Comparison of ENCODE assay signal across 15 cellular contexts in genomic region chr12:81005635-81006034, GRCh38.
A peak's percentile ranks its signal among the peaks of the same experiment; 100 is the strongest.
DNase-seq lines count a peak whose midpoint lies in the region; ATAC-seq and TF ChIP-seq lines count a peak whose summit lies in the region.
"Had no signal": no experiment of that assay in that cellular context is flagged by ENCODE, and none has a peak within 500 bp of the region (broad histone marks: within the 10 kb centered on the region; RNA-seq: fewer than 3 reads in every experiment).

No MANE protein-coding gene starts in this region.

- no peak overlapping the region for H3K27ac ChIP-seq in right cardiac atrium (ENCODE audit: low read length)
- H3K27ac ChIP-seq in neural cell (ENCODE audit: low read length) = no peak overlapping the region

- no peak overlapping the region for H3K27ac Mint-ChIP-seq in activated T-cell treated with anti-CD3 and anti-CD28 coated beads, Interleukin-2, amount 50 U/mL, for 24 hours
- no peak overlapping the region for H3K27ac Mint-ChIP-seq in activated CD8-positive, alpha-beta T cell treated with anti-CD3 and anti-CD28 coated beads, Interleukin-2, amount 10 ng/mL, durations not matched to agents 7 days and 5 days
- H3K27ac Mint-ChIP-seq: CD4-positive, alpha-beta memory T cell had no signal

- H3K27me3 Mint-ChIP-seq in activated T-cell treated with anti-CD3 and anti-CD28 coated beads, Interleukin-2, amount 50 U/mL, for 24 hours = no peaks in the 10 kb centered on the region
- no peaks in the 10 kb centered on the region for H3K27me3 Mint-ChIP-seq in activated CD8-positive, alpha-beta T cell treated with anti-CD3 and anti-CD28 coated beads, Interleukin-2, amount 10 ng/mL, durations not matched to agents 7 days and 5 days (ENCODE audit: low read depth)
- H3K27me3 Mint-ChIP-seq: CD4-positive, alpha-beta memory T cell had no signal

- peaks cover 5% of the 10 kb centered on the region for H3K9me3 Mint-ChIP-seq in activated T-cell treated with anti-CD3 and anti-CD28 coated beads, Interleukin-2, amount 50 U/mL, for 24 hours
- H3K9me3 Mint-ChIP-seq in activated CD8-positive, alpha-beta T cell treated with anti-CD3 and anti-CD28 coated beads, Interleukin-2, amount 10 ng/mL, durations not matched to agents 7 days and 5 days (ENCODE audit: insufficient read depth) = no peaks in the 10 kb centered on the region

- H3K36me3 ChIP-seq in neural cell (ENCODE audit: insufficient read depth, low read length) = no peaks in the 10 kb centered on the region
- H3K36me3 ChIP-seq: BE2C had no signal

- no peaks in the 10 kb centered on the region for H3K9me2 ChIP-seq in neural cell (ENCODE audit: insufficient read depth, low read length)

- TF ChIP-seq CTCF in neural cell (IDR thresholded peaks at IDR 0.05; ENCODE audit: poor library complexity, severe bottlenecking) = no peak

- H3K9me3 ChIP-seq in right cardiac atrium (ENCODE audit: control insufficient read depth, low read length) (no peaks in the 10 kb centered on the region), neural cell (ENCODE audit: low read length) (no peaks in the 10 kb centered on the region)
- H3K9me3 ChIP-seq: BE2C had no signal

- H4K20me1 ChIP-seq in neural cell (ENCODE audit: insufficient read depth) = no peaks in the 10 kb centered on the region

- intact Hi-C loops in Right ventricle myocardium inferior (cut with DNase I) (no loop called here), right cardiac atrium (cut with DNase I) (no loop called here)

- TF ChIP-seq EP300 in neural cell (conservative IDR thresholded peaks at IDR 0.05; ENCODE audit: poor library complexity, severe bottlenecking) = no peak

- no peaks in the 10 kb centered on the region for H3K79me2 ChIP-seq in neural cell (replicated peaks; ENCODE audit: insufficient read depth, low read length)

- TF ChIP-seq RAD21 in neural cell (conservative IDR thresholded peaks at IDR 0.05) = no peak

- no peaks in the 10 kb centered on the region for H3K4me1 Mint-ChIP-seq in activated T-cell treated with anti-CD3 and anti-CD28 coated beads, Interleukin-2, amount 50 U/mL, for 24 hours (ENCODE audit: low read depth)
- no peaks in the 10 kb centered on the region for H3K4me1 Mint-ChIP-seq in activated CD8-positive, alpha-beta T cell treated with anti-CD3 and anti-CD28 coated beads, Interleukin-2, amount 10 ng/mL, durations not matched to agents 7 days and 5 days (ENCODE audit: low read depth)
- H3K4me1 Mint-ChIP-seq: CD4-positive, alpha-beta memory T cell had no signal

- CTCF ChIA-PET in activated CD8-positive, alpha-beta T cell treated with anti-CD3 and anti-CD28 coated beads, Interleukin-2, amount 10 ng/mL, durations not matched to agents 7 days and 5 days (lab: Charles Lee) = no interaction called here

- ATAC-seq in Right ventricle myocardium inferior (peak; percentile 31), right cardiac atrium (no peak)
- no peak for ATAC-seq in activated CD8-positive, alpha-beta T cell treated with anti-CD3 and anti-CD28 coated beads, Interleukin-2, amount 10 ng/mL, durations not matched to agents 7 days and 5 days

- no peaks in the 10 kb centered on the region for H3K4me1 ChIP-seq in right cardiac atrium (ENCODE audit: control insufficient read depth, insufficient read depth, low read length)
- H3K4me1 ChIP-seq: BE2C had no signal

- H3K4me3 Mint-ChIP-seq in activated T-cell treated with anti-CD3 and anti-CD28 coated beads, Interleukin-2, amount 50 U/mL, for 24 hours = no peak overlapping the region
- no peak overlapping the region for H3K4me3 Mint-ChIP-seq in activated CD8-positive, alpha-beta T cell treated with anti-CD3 and anti-CD28 coated beads, Interleukin-2, amount 10 ng/mL, durations not matched to agents 7 days and 5 days
- H3K4me3 Mint-ChIP-seq: CD4-positive, alpha-beta memory T cell had no signal

- DNase-seq in Right ventricle myocardium inferior (ENCODE audit: missing footprints) (no peak), right cardiac atrium (no peak), NCI-H1105 treated with DMSO at 0.1 percent for 48 hours (lab: John Stamatoyannopoulos, UW) (peak; percentile 87), NCI-H2171 treated with DMSO at 0.1 percent for 48 hours (lab: John Stamatoyannopoulos, UW) (peak; percentile 94), dedifferentiated amniotic fluid mesenchymal stem cell (ENCODE audit: extremely low spot score) (no peak)
- DNase-seq in activated T-cell treated with anti-CD3 and anti-CD28 coated beads, Interleukin-2, amount 50 U/mL, for 24 hours = no peak
- no peak for DNase-seq in activated CD8-positive, alpha-beta T cell treated with anti-CD3 and anti-CD28 coated beads, Interleukin-2, amount 10 ng/mL, durations not matched to agents 7 days and 5 days
- DNase-seq: BE2C; Calu3; CD4-positive, alpha-beta memory T cell; DND-41; KBM-7; NCI-H187; RPMI8226 had no signal

- no peak overlapping the region for H3K4me3 ChIP-seq in right cardiac atrium (ENCODE audit: low read length)
- no peak overlapping the region for H3K4me3 ChIP-seq in neural cell (ENCODE audit: low read length)

- no peaks in the 10 kb centered on the region for H3F3A ChIP-seq in neural cell (ENCODE audit: insufficient read depth, low read length, poor library complexity, severe bottlenecking)

- H3K27me3 ChIP-seq in right cardiac atrium (ENCODE audit: control insufficient read depth, insufficient read depth) = no peaks in the 10 kb centered on the region
- no peaks in the 10 kb centered on the region for H3K27me3 ChIP-seq in neural cell (ENCODE audit: insufficient read depth, low read depth, low read length)
- H3K27me3 ChIP-seq: BE2C had no signal

- H3K36me3 Mint-ChIP-seq in activated T-cell treated with anti-CD3 and anti-CD28 coated beads, Interleukin-2, amount 50 U/mL, for 24 hours (ENCODE audit: low read depth) = no peaks in the 10 kb centered on the region
- H3K36me3 Mint-ChIP-seq in activated CD8-positive, alpha-beta T cell treated with anti-CD3 and anti-CD28 coated beads, Interleukin-2, amount 10 ng/mL, durations not matched to agents 7 days and 5 days (ENCODE audit: low read depth) = no peaks in the 10 kb centered on the region
- H3K36me3 Mint-ChIP-seq: CD4-positive, alpha-beta memory T cell had no signal

- no peak overlapping the region for H3K4me2 ChIP-seq in neural cell (ENCODE audit: low read length)

- H2AFZ ChIP-seq in neural cell (ENCODE audit: low read depth, low read length) = no peak overlapping the region

- no peak overlapping the region for H3K9ac ChIP-seq in neural cell (ENCODE audit: low read length)

- POLR2A ChIA-PET in activated CD8-positive, alpha-beta T cell treated with anti-CD3 and anti-CD28 coated beads, Interleukin-2, amount 10 ng/mL, durations not matched to agents 7 days and 5 days (lab: Charles Lee) = no interaction called here

- WGBS in right cardiac atrium = 27% methylated on average over 1 of the region's 1 CpG

TF ChIP-seq in neural cell, 6 proteins besides CTCF, POLR2A, EP300 and RAD21:
- TF ChIP-seq POLR2AphosphoS5 (IDR thresholded peaks at IDR 0.05) (peak; percentile 20), MXI1 (conservative IDR thresholded peaks at IDR 0.05; ENCODE audit: poor library complexity, severe bottlenecking) (no peak)

Comparison
In these comparisons a context has a peak if more than half of its experiments do, and no peak if none do; other contexts are left out.
1. DNase-seq: peak in NCI-H1105 treated with DMSO at 0.1 percent for 48 hours (single experiment) and NCI-H2171 treated with DMSO at 0.1 percent for 48 hours (single experiment); none in Right ventricle myocardium inferior (single experiment), right cardiac atrium (0 of 3), dedifferentiated amniotic fluid mesenchymal stem cell (single experiment), activated T-cell treated with anti-CD3 and anti-CD28 coated beads, Interleukin-2, amount 50 U/mL, for 24 hours (single experiment) and activated CD8-positive, alpha-beta T cell treated with anti-CD3 and anti-CD28 coated beads, Interleukin-2, amount 10 ng/mL, durations not matched to agents 7 days and 5 days (single experiment).